25 cellular contexts compared by ENCODE assay signal in genomic region chr9:101047848-101048402, GRCh38.
DNase-seq lines count a peak whose midpoint lies in the region; ATAC-seq and TF ChIP-seq lines count a peak whose summit lies in the region.
"Had no signal": no experiment of that assay in that cellular context is flagged by ENCODE, and none has a peak within 500 bp of the region (broad histone marks: within the 10 kb centered on the region; RNA-seq: fewer than 3 reads in every experiment).

No MANE protein-coding gene starts in this region.

- no peaks in the 10 kb centered on the region for H3K79me2 ChIP-seq in KMS-11 (ENCODE audit: insufficient read depth, low read depth)
- H3K79me2 ChIP-seq: hepatocyte had no signal

- H3K4me1 ChIP-seq in KMS-11 (ENCODE audit: low read depth, poor library complexity, severe bottlenecking), result peaks cover 51% of the 10 kb centered on the region
- H3K4me1 ChIP-seq: BLaER1, gastroesophageal sphincter, psoas muscle, SJSA1 had no signal

- H3K36me3 ChIP-seq in KMS-11 (ENCODE audit: insufficient read depth), result no peaks in the 10 kb centered on the region
- H3K36me3 ChIP-seq: BLaER1, gastroesophageal sphincter, SJSA1 had no signal

- H3K27me3 ChIP-seq in KMS-11 (ENCODE audit: insufficient read depth, low read depth), result no peaks in the 10 kb centered on the region
- H3K27me3 ChIP-seq: BLaER1, gastroesophageal sphincter, hepatocyte, SJSA1 had no signal

- H3K27ac ChIP-seq in KMS-11, result peak overlapping the region; percentile 18; the same call in 1 of the 2 replicates
- H3K27ac ChIP-seq: BLaER1, gastroesophageal sphincter, hepatocyte, psoas muscle, SJSA1 had no signal

- no peak for TF ChIP-seq CTCF in KMS-11 (conservative IDR thresholded peaks at IDR 0.05; ENCODE audit: low read depth, low read length)
- TF ChIP-seq CTCF in fibroblast of pulmonary artery (IDR thresholded peaks at IDR 0.05; ENCODE audit: low read length, missing control alignments), result no peak

- peak overlapping the region; percentile 44; the same call in 1 of the 2 replicates for H3K4me2 ChIP-seq in KMS-11
- H3K4me2 ChIP-seq: BLaER1, hepatocyte had no signal

- no peak for ATAC-seq in GM18909 (IDR thresholded peaks at IDR 0.05; ENCODE audit: poor library complexity, unreplicated experiment)
- ATAC-seq: gastroesophageal sphincter; mucosa of descending colon; natural killer cell treated with Interleukin-12 subunit alpha and Interleukin-12 subunit beta and Interleukin-15 and Interleukin-18, amount 100 ng/mL, for 72 hours; stimulated activated memory B cell treated with anti-CD40 and anti-IgM and Interleukin-4, amounts not matched to agents 10 μg/mL and 1 μg/mL and 100 μg/mL, for 72 hours; T-cell had no signal

- H3K9ac ChIP-seq in KMS-11, result no peak overlapping the region
- H3K9ac ChIP-seq: BLaER1 had no signal

- H3K4me3 ChIP-seq in KMS-11 (IDR thresholded peaks at IDR 0.05; ENCODE audit: insufficient read depth, low read depth, low read length) (no peak overlapping the region), fibroblast of pulmonary artery (replicated peaks; ENCODE audit: low read depth, low read length) (no peak overlapping the region)
- H3K4me3 ChIP-seq: BLaER1, gastroesophageal sphincter, hepatocyte, mucosa of descending colon, psoas muscle, SJSA1 had no signal

- no peak overlapping the region for H2AFZ ChIP-seq in KMS-11 (ENCODE audit: low read depth)
- H2AFZ ChIP-seq: hepatocyte had no signal

- DNase-seq in GM03348 (ENCODE audit: low spot score) (peak; percentile 3), astrocyte of the hippocampus (ENCODE audit: low read depth, low spot score) (peak; percentile 60), fibroblast of pulmonary artery (ENCODE audit: low read depth) (peak; percentile 2), NCI-H526 (lab: John Stamatoyannopoulos, UW) (no peak)
- no peak for DNase-seq in activated CD4-positive, alpha-beta T cell treated with anti-CD3 and anti-CD28 coated beads, Interleukin-2, amount 50 U/mL, for 4 hours
- DNase-seq: activated CD4-positive, alpha-beta T cell treated with anti-CD3 and anti-CD28 coated beads for 48 hours; activated CD8-positive, alpha-beta memory T cell treated with anti-CD3 and anti-CD28 coated beads for 24 hours; activated effector memory CD4-positive, alpha-beta T cell treated with Interleukin-2 at 50 U/mL for 16 hours; activated T-cell treated with anti-CD3 and anti-CD28 coated beads for 4 hours; GDM1; HCEC 1CT; mucosa of descending colon; NCI-H187 treated with DMSO at 0.1 percent for 48 hours; NCI-H2171; NCI-H524 treated with DMSO at 0.1 percent for 48 hours; psoas muscle; T-cell had no signal

- no peaks in the 10 kb centered on the region for H4K20me1 ChIP-seq in KMS-11 (ENCODE audit: insufficient read depth)
- H4K20me1 ChIP-seq: BLaER1 had no signal

Comparison
In these comparisons a context has a peak if more than half of its experiments do, and no peak if none do; other contexts are left out.
1. DNase-seq: peak in GM03348 (single experiment), astrocyte of the hippocampus (single experiment) and fibroblast of pulmonary artery (single experiment); none in activated CD4-positive, alpha-beta T cell treated with anti-CD3 and anti-CD28 coated beads, Interleukin-2, amount 50 U/mL, for 4 hours (0 of 2) and NCI-H526 (0 of 2).